Comparison of ENCODE assay signal across 20 cellular contexts in genomic region chr22:22716136-22716535, GRCh38.
DNase-seq lines count a peak whose midpoint lies in the region; ATAC-seq and TF ChIP-seq lines count a peak whose summit lies in the region.
"Had no signal": no experiment of that assay in that cellular context is flagged by ENCODE, and none has a peak within 500 bp of the region (broad histone marks: within the 10 kb centered on the region; RNA-seq: fewer than 3 reads in every experiment).

No MANE protein-coding gene starts in this region.

- H3K9me3 ChIP-seq in DOHH2 (ENCODE audit: control insufficient read depth, insufficient read depth, low read length), result no peaks in the 10 kb centered on the region
- H3K9me3 ChIP-seq: Caco-2 had no signal

- H3K27ac Mint-ChIP-seq in activated CD8-positive, alpha-beta memory T cell treated with anti-CD3 and anti-CD28 coated beads, Interleukin-2, amount 10 ng/mL, durations not matched to agents 7 days and 5 days, result no peak overlapping the region
- no peak overlapping the region for H3K27ac Mint-ChIP-seq in activated naive CD8-positive, alpha-beta T cell treated with anti-CD3 and anti-CD28 coated beads, Interleukin-2, amount 50 U/mL, for 24 hours
- H3K27ac Mint-ChIP-seq: CD4-positive, alpha-beta memory T cell; GM23338; H9 had no signal

- peak overlapping the region; percentile 99 for H3K27ac ChIP-seq in DOHH2 (ENCODE audit: low read depth, low read length)
- H3K27ac ChIP-seq: 22Rv1 had no signal

- H3K4me3 ChIP-seq in DOHH2 (ENCODE audit: low read length), result peak overlapping the region; percentile 43
- H3K4me3 ChIP-seq: GM12878, GM23338 had no signal

- peaks cover 100% of the 10 kb centered on the region for H3K4me1 ChIP-seq in DOHH2 (ENCODE audit: control insufficient read depth, low read length)
- H3K4me1 ChIP-seq: Caco-2 had no signal

- DNase-seq in activated CD8-positive, alpha-beta memory T cell treated with anti-CD3 and anti-CD28 coated beads, Interleukin-2, amount 50 U/mL, for 48 hours, result peak; percentile 10
- DNase-seq in activated CD8-positive, alpha-beta memory T cell treated with anti-CD3 and anti-CD28 coated beads, Interleukin-2, amount 10 ng/mL, durations not matched to agents 7 days and 5 days, result no peak
- DNase-seq in mesenteric fat pad (ENCODE audit: low spot score) (peak; percentile 51), NCI-H1092 (lab: John Stamatoyannopoulos, UW) (no peak)
- DNase-seq in activated naive CD8-positive, alpha-beta T cell treated with anti-CD3 and anti-CD28 coated beads, Interleukin-2, amount 50 U/mL, for 24 hours, result no peak
- DNase-seq: C1 segment of cervical spinal cord; Caco-2; CD4-positive, alpha-beta memory T cell; DMS153; DND-41; EL; GDM1; H9 had no signal

- TF ChIP-seq CTCF in DOHH2 (IDR thresholded peaks at IDR 0.05; ENCODE audit: low read depth, low read length, poor library complexity, severe bottlenecking), result no peak

- H3K27me3 ChIP-seq in DOHH2 (ENCODE audit: control insufficient read depth, low read length), result no peaks in the 10 kb centered on the region

- CTCF ChIA-PET in activated CD8-positive, alpha-beta memory T cell treated with anti-CD3 and anti-CD28 coated beads, Interleukin-2, amount 10 ng/mL, durations not matched to agents 7 days and 5 days (lab: Charles Lee), result interaction anchor here (0.8 to 1.5 kb wide), 4 partner anchors 12 to 168 kb away, joined by 3 read pairs; no protein-coding TSS in a partner anchor

- no peaks in the 10 kb centered on the region for H3K9me2 ChIP-seq in DOHH2 (replicated peaks; ENCODE audit: control insufficient read depth, low read length)

- peaks cover 5% of the 10 kb centered on the region for H3K36me3 ChIP-seq in DOHH2 (ENCODE audit: control insufficient read depth, low read length)

- no peaks in the 10 kb centered on the region for H4K20me1 ChIP-seq in DOHH2 (ENCODE audit: control insufficient read depth, insufficient read depth, low read depth, low read length)

- peaks cover 26% of the 10 kb centered on the region for H3K4me1 Mint-ChIP-seq in activated CD8-positive, alpha-beta memory T cell treated with anti-CD3 and anti-CD28 coated beads, Interleukin-2, amount 10 ng/mL, durations not matched to agents 7 days and 5 days
- H3K4me1 Mint-ChIP-seq in activated naive CD8-positive, alpha-beta T cell treated with anti-CD3 and anti-CD28 coated beads, Interleukin-2, amount 50 U/mL, for 24 hours, result peaks cover 23% of the 10 kb centered on the region
- H3K4me1 Mint-ChIP-seq: GM23338 had no signal

- H3F3A ChIP-seq in DOHH2 (ENCODE audit: control insufficient read depth, insufficient read depth), result peaks cover 64% of the 10 kb centered on the region

- H3K36me3 Mint-ChIP-seq in activated CD8-positive, alpha-beta memory T cell treated with anti-CD3 and anti-CD28 coated beads, Interleukin-2, amount 10 ng/mL, durations not matched to agents 7 days and 5 days, result no peaks in the 10 kb centered on the region
- H3K36me3 Mint-ChIP-seq in activated naive CD8-positive, alpha-beta T cell treated with anti-CD3 and anti-CD28 coated beads, Interleukin-2, amount 50 U/mL, for 24 hours (ENCODE audit: low read depth), result no peaks in the 10 kb centered on the region
- H3K36me3 Mint-ChIP-seq: CD4-positive, alpha-beta memory T cell had no signal

- no peaks in the 10 kb centered on the region for H3K27me3 Mint-ChIP-seq in activated CD8-positive, alpha-beta memory T cell treated with anti-CD3 and anti-CD28 coated beads, Interleukin-2, amount 10 ng/mL, durations not matched to agents 7 days and 5 days
- H3K27me3 Mint-ChIP-seq in activated naive CD8-positive, alpha-beta T cell treated with anti-CD3 and anti-CD28 coated beads, Interleukin-2, amount 50 U/mL, for 24 hours, result no peaks in the 10 kb centered on the region
- H3K27me3 Mint-ChIP-seq: B cell; CD4-positive, alpha-beta memory T cell had no signal

- ATAC-seq in activated CD8-positive, alpha-beta memory T cell treated with anti-CD3 and anti-CD28 coated beads, Interleukin-2, amount 10 ng/mL, durations not matched to agents 7 days and 5 days, result no peak
- ATAC-seq in GM21528 (IDR thresholded peaks at IDR 0.05; ENCODE audit: low FRiP score, unreplicated experiment), result no peak
- no peak for ATAC-seq in activated naive CD8-positive, alpha-beta T cell treated with anti-CD3 and anti-CD28 coated beads, Interleukin-2, amount 50 U/mL, for 24 hours
- ATAC-seq: GM12878, GM23338, HCT116 had no signal

- peaks cover 3% of the 10 kb centered on the region; the same call in 1 of the 2 replicates for H3K79me2 ChIP-seq in DOHH2 (ENCODE audit: control insufficient read depth, low read length)

- no peak overlapping the region for H3K4me3 Mint-ChIP-seq in activated CD8-positive, alpha-beta memory T cell treated with anti-CD3 and anti-CD28 coated beads, Interleukin-2, amount 10 ng/mL, durations not matched to agents 7 days and 5 days
- no peak overlapping the region for H3K4me3 Mint-ChIP-seq in activated naive CD8-positive, alpha-beta T cell treated with anti-CD3 and anti-CD28 coated beads, Interleukin-2, amount 50 U/mL, for 24 hours
- H3K4me3 Mint-ChIP-seq: B cell; CD4-positive, alpha-beta memory T cell; GM23338; H9 had no signal

- H3K4me2 ChIP-seq in DOHH2 (ENCODE audit: low read length), result peak overlapping the region; percentile 70
- H3K4me2 ChIP-seq: GM23338 had no signal

- H3K9me3 Mint-ChIP-seq in activated CD8-positive, alpha-beta memory T cell treated with anti-CD3 and anti-CD28 coated beads, Interleukin-2, amount 10 ng/mL, durations not matched to agents 7 days and 5 days (ENCODE audit: low read depth), result no peaks in the 10 kb centered on the region
- no peaks in the 10 kb centered on the region for H3K9me3 Mint-ChIP-seq in activated naive CD8-positive, alpha-beta T cell treated with anti-CD3 and anti-CD28 coated beads, Interleukin-2, amount 50 U/mL, for 24 hours
- H3K9me3 Mint-ChIP-seq: CD4-positive, alpha-beta memory T cell; GM23338; H9 had no signal

Comparison
In these comparisons a context has a peak if more than half of its experiments do, and no peak if none do; other contexts are left out.
1. DNase-seq: peak in activated CD8-positive, alpha-beta memory T cell treated with anti-CD3 and anti-CD28 coated beads, Interleukin-2, amount 50 U/mL, for 48 hours (single experiment) and mesenteric fat pad (single experiment); none in activated CD8-positive, alpha-beta memory T cell treated with anti-CD3 and anti-CD28 coated beads, Interleukin-2, amount 10 ng/mL, durations not matched to agents 7 days and 5 days (single experiment), activated naive CD8-positive, alpha-beta T cell treated with anti-CD3 and anti-CD28 coated beads, Interleukin-2, amount 50 U/mL, for 24 hours (single experiment) and NCI-H1092 (single experiment).